17 cellular contexts compared by ENCODE assay signal in the genomic region with DNA sequence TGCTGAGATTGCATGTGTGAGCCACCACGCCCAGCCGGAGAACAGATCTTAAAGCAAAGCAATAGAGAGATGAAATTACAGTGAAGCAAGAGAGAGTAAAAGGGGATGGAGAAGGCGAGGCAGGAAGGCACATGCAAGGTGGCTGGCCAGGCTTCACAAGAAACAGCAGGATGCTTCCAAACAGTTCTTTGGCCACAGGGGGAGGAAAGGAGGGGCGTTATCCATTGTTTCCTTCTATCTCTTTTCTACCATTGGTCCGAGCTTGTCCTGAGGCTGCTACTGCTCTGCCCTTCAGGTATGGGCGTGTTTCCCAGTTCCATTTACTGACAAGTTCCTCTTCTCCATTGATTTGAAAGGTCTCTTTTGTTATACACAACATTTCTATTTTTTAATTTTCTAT. TPM values are rescaled to one million over a fixed set of nuclear protein-coding genes. Genes with fewer than 3 reads are reported as not detected.
A peak's percentile ranks its signal among the peaks of the same experiment; 100 is the strongest.
DNase-seq lines count a peak whose midpoint lies in the region; ATAC-seq and TF ChIP-seq lines count a peak whose summit lies in the region.
"Had no signal": no experiment of that assay in that cellular context is flagged by ENCODE, and none has a peak within 500 bp of the region (broad histone marks: within the 10 kb centered on the region; RNA-seq: fewer than 3 reads in every experiment).

No MANE protein-coding gene starts in this region.

- H3K4me3 ChIP-seq in GM23338 (no peak overlapping the region), mesendoderm (ENCODE audit: low read length) (no peak overlapping the region)
- H3K4me3 ChIP-seq: BLaER1 treated with 17β-estradiol and CSF1 and Interleukin-3, amounts not matched to agents 10 nM and 100 nM had no signal

- POLR2A ChIA-PET in WTC11 (lab: Charles Lee): no interaction called here

- H4K8ac ChIP-seq in mesendoderm (ENCODE audit: low read depth, low read length): no peak overlapping the region

- no peaks in the 10 kb centered on the region for H3K27me3 ChIP-seq in GM23338 (ENCODE audit: insufficient read depth)
- no peaks in the 10 kb centered on the region for H3K27me3 ChIP-seq in mesendoderm (ENCODE audit: insufficient read depth, low read length, poor library complexity)
- H3K27me3 ChIP-seq: BLaER1 treated with 17β-estradiol and CSF1 and Interleukin-3, amounts not matched to agents 10 nM and 100 nM had no signal

- no peaks in the 10 kb centered on the region for H3K79me1 ChIP-seq in mesendoderm (ENCODE audit: low read length)

- DNase-seq in GM23338 (ENCODE audit: low spot score) (no peak), WTC11 (ENCODE audit: low spot score) (no peak), mesendoderm (peak; percentile 38), SKM-1 (lab: John Stamatoyannopoulos, UW; ENCODE audit: unreplicated experiment) (no peak), AML-193 (lab: John Stamatoyannopoulos, UW) (no peak)
- DNase-seq: BE2C; CD4-positive, alpha-beta T cell; CD8-positive, alpha-beta memory T cell; DMS 273 treated with DMSO at 0.1 percent for 48 hours; DMS79; EL; GF-D8; H7 had no signal

- no peak overlapping the region for H3K4me2 ChIP-seq in GM23338
- no peak overlapping the region for H3K4me2 ChIP-seq in mesendoderm (ENCODE audit: low read length)
- H3K4me2 ChIP-seq: BLaER1 treated with 17β-estradiol and CSF1 and Interleukin-3, amounts not matched to agents 10 nM and 100 nM had no signal

- no peaks in the 10 kb centered on the region for H3F3A ChIP-seq in GM23338 (replicated peaks; ENCODE audit: low read depth)

- peak; percentile 57 for ATAC-seq in GM23338
- ATAC-seq in WTC11: peak; percentile 51
- ATAC-seq in GM19455 (IDR thresholded peaks at IDR 0.05; ENCODE audit: unreplicated experiment): no peak
- ATAC-seq: HCT116 had no signal

- H3K4me3 Mint-ChIP-seq in GM23338 (no peak overlapping the region), WTC11 (no peak overlapping the region)
- H3K4me3 Mint-ChIP-seq: CD14-positive monocyte; CD4-positive, alpha-beta T cell; CD8-positive, alpha-beta memory T cell had no signal

- H3K9ac ChIP-seq in mesendoderm (ENCODE audit: low read length): no peak overlapping the region
- H3K9ac ChIP-seq: BLaER1 treated with 17β-estradiol and CSF1 and Interleukin-3, amounts not matched to agents 10 nM and 100 nM had no signal

- H2BK5ac ChIP-seq in mesendoderm (ENCODE audit: low read length): no peak overlapping the region

- CTCF ChIA-PET in WTC11 (lab: Charles Lee): interaction anchor here (0.9 to 1.1 kb wide), 3 partner anchors 16 to 33 kb away, joined by 4 to 5 read pairs (median 5); a partner anchor contains a TSS

- H3K36me3 Mint-ChIP-seq in GM23338 (ENCODE audit: low read depth): no peaks in the 10 kb centered on the region
- peaks cover 3% of the 10 kb centered on the region for H3K36me3 Mint-ChIP-seq in WTC11
- H3K36me3 Mint-ChIP-seq: CD14-positive monocyte; CD8-positive, alpha-beta memory T cell had no signal

- H4K20me1 ChIP-seq in GM23338 (replicated peaks; ENCODE audit: insufficient read depth): no peaks in the 10 kb centered on the region
- H4K20me1 ChIP-seq: BLaER1 treated with 17β-estradiol and CSF1 and Interleukin-3, amounts not matched to agents 10 nM and 100 nM had no signal

- H4K5ac ChIP-seq in mesendoderm (ENCODE audit: low read length): no peak overlapping the region

- no peak for TF ChIP-seq CTCF in GM23338 (conservative IDR thresholded peaks at IDR 0.05; ENCODE audit: low read depth in 2 of 2)
- TF ChIP-seq CTCF in WTC11 (IDR thresholded peaks at IDR 0.05): no peak

- H3K36me3 ChIP-seq in GM23338 (ENCODE audit: insufficient read depth) (no peaks in the 10 kb centered on the region), mesendoderm (ENCODE audit: control insufficient read depth, insufficient read depth, low read length) (no peaks in the 10 kb centered on the region)
- H3K36me3 ChIP-seq: BE2C; BLaER1 treated with 17β-estradiol and CSF1 and Interleukin-3, amounts not matched to agents 10 nM and 100 nM had no signal

- H2BK15ac ChIP-seq in mesendoderm (replicated peaks; ENCODE audit: low read depth): no peak overlapping the region

- no CpG with 5 or more reads among the region's 6 CpGs for WGBS in mesendoderm (ENCODE audit: extremely low coverage, insufficient coverage, low lambda C conversion rate)

- peaks cover 5% of the 10 kb centered on the region for H3K9me2 ChIP-seq in GM23338 (ENCODE audit: insufficient read depth)

- no peak overlapping the region for H3K23ac ChIP-seq in mesendoderm (ENCODE audit: low read length)

- no peaks in the 10 kb centered on the region for H3K79me2 ChIP-seq in GM23338 (replicated peaks; ENCODE audit: insufficient read depth)
- no peaks in the 10 kb centered on the region for H3K79me2 ChIP-seq in mesendoderm (ENCODE audit: control insufficient read depth, insufficient read depth, low read length)

- H2AK5ac ChIP-seq in mesendoderm (ENCODE audit: low read length): no peak overlapping the region

- peaks cover 4% of the 10 kb centered on the region for H3K27me3 Mint-ChIP-seq in GM23338 (ENCODE audit: insufficient read depth, low read depth, poor library complexity)
- 0 out of 2 replicates have a peak, but pooled peaks cover 2% of the 10 kb centered on the region for H3K27me3 Mint-ChIP-seq in WTC11 (ENCODE audit: low read depth)
- H3K27me3 Mint-ChIP-seq: CD4-positive, alpha-beta T cell had no signal

- H3K18ac ChIP-seq in mesendoderm (ENCODE audit: low read length): no peak overlapping the region

- no peak overlapping the region for H2AFZ ChIP-seq in GM23338

- H3K27ac Mint-ChIP-seq in GM23338: no peak overlapping the region
- H3K27ac Mint-ChIP-seq in WTC11: no peak overlapping the region
- H3K27ac Mint-ChIP-seq: CD14-positive monocyte; CD4-positive, alpha-beta T cell; CD8-positive, alpha-beta memory T cell had no signal

- no peak overlapping the region for H3K56ac ChIP-seq in mesendoderm (ENCODE audit: low read length)

- H3K27ac ChIP-seq in GM23338 (ENCODE audit: low read depth): no peak overlapping the region
- no peak overlapping the region for H3K27ac ChIP-seq in mesendoderm (ENCODE audit: low read depth, low read length)
- H3K27ac ChIP-seq: BLaER1 treated with 17β-estradiol and CSF1 and Interleukin-3, amounts not matched to agents 10 nM and 100 nM had no signal

- H3K4me1 ChIP-seq in GM23338 (ENCODE audit: insufficient read depth) (peaks cover 29% of the 10 kb centered on the region; the same call in 1 of the 2 replicates), mesendoderm (ENCODE audit: control insufficient read depth, low read depth, low read length) (no peaks in the 10 kb centered on the region)
- H3K4me1 ChIP-seq: BE2C had no signal

- no peaks in the 10 kb centered on the region; the same call in 1 of the 3 replicates for H3K9me3 Mint-ChIP-seq in GM23338
- H3K9me3 Mint-ChIP-seq in WTC11: peaks cover 23% of the 10 kb centered on the region
- H3K9me3 Mint-ChIP-seq: CD4-positive, alpha-beta T cell; CD8-positive, alpha-beta memory T cell had no signal

- H3K4me1 Mint-ChIP-seq in GM23338 (peaks cover 29% of the 10 kb centered on the region), WTC11 (peaks cover 39% of the 10 kb centered on the region)

- H3K4ac ChIP-seq in mesendoderm (ENCODE audit: low read depth, low read length): no peak overlapping the region

- H2BK120ac ChIP-seq in mesendoderm (ENCODE audit: low read depth, low read length): no peak overlapping the region

TF ChIP-seq in GM23338, 12 proteins besides CTCF, POLR2A, EP300 and RAD21 (continues in another document):
- no peak for TF ChIP-seq POLR2AphosphoS5 (IDR thresholded peaks at IDR 0.05; ENCODE audit: low read depth)
- TF ChIP-seq ZNF114 (CRISPR knock-in tag; IDR thresholded peaks at IDR 0.05): no peak
- no peak for TF ChIP-seq EZH2 (IDR thresholded peaks at IDR 0.05; ENCODE audit: low read depth, unreplicated experiment)

TF ChIP-seq in WTC11, 78 proteins besides CTCF, POLR2A, EP300 and RAD21:
- no peak for TF ChIP-seq ATF1 (CRISPR knock-in tag; IDR thresholded peaks at IDR 0.05)
- no peak for TF ChIP-seq TEAD4 (CRISPR knock-in tag; IDR thresholded peaks at IDR 0.05)
- TF ChIP-seq, protein P1, sequence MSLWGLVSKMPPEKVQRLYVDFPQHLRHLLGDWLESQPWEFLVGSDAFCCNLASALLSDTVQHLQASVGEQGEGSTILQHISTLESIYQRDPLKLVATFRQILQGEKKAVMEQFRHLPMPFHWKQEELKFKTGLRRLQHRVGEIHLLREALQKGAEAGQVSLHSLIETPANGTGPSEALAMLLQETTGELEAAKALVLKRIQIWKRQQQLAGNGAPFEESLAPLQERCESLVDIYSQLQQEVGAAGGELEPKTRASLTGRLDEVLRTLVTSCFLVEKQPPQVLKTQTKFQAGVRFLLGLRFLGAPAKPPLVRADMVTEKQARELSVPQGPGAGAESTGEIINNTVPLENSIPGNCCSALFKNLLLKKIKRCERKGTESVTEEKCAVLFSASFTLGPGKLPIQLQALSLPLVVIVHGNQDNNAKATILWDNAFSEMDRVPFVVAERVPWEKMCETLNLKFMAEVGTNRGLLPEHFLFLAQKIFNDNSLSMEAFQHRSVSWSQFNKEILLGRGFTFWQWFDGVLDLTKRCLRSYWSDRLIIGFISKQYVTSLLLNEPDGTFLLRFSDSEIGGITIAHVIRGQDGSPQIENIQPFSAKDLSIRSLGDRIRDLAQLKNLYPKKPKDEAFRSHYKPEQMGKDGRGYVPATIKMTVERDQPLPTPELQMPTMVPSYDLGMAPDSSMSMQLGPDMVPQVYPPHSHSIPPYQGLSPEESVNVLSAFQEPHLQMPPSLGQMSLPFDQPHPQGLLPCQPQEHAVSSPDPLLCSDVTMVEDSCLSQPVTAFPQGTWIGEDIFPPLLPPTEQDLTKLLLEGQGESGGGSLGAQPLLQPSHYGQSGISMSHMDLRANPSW (CRISPR knock-in tag; conservative IDR thresholded peaks at IDR 0.05; ENCODE audit: low read depth): no peak
- no peak for TF ChIP-seq TEAD1 (CRISPR knock-in tag; IDR thresholded peaks at IDR 0.05)
- no peak for TF ChIP-seq ZNF396 (CRISPR knock-in tag; IDR thresholded peaks at IDR 0.05; ENCODE audit: borderline replicate concordance)
- TF ChIP-seq, protein P2, sequence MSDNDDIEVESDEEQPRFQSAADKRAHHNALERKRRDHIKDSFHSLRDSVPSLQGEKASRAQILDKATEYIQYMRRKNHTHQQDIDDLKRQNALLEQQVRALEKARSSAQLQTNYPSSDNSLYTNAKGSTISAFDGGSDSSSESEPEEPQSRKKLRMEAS (CRISPR knock-in tag; IDR thresholded peaks at IDR 0.05): no peak

RNA-seq across cellular contexts. Expression of a gene that starts 33.7 kb away (rescaled TPM):
- 603 and 877 TPM in 2 replicates for total RNA-seq in GM23338 (2014; rRNA removed; shearing (Covaris generic))
- polyA plus RNA-seq in GM23338 (2016; fragmentation: Nextera tagmentation; extraction: Ambion mirVana): 1,061 and 1,082 TPM in 2 replicates
- 366 to 376 TPM (median 371 TPM) in 3 replicates for total RNA-seq in WTC11 (2021)
- polyA plus RNA-seq in mesendoderm (2013, experiment 1 of 2): 277 TPM
- 282 TPM for polyA plus RNA-seq in mesendoderm (2013, experiment 2 of 2)
